ENCODE assay signal across 25 cellular contexts in the genomic region with DNA sequence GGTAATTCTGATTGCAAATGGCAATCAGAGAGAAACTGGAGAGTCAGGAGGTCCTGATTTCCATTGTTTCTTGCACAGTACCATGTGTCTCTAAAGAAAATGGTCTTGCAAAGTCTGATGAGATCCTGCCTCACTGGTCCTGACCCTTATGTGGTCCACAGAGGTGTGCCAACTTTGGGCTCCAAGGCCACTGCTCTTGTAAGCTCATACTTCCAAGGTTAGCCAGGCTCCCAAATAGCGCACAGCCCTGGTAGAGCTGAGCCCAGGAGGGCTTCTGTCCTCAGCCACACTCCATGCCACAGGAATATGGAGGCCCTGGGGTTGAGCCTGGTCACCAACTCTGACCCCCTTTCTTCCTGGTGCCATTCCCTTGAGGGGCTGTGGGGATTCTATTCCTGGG.
"Had no signal": no experiment of that assay in that cellular context is flagged by ENCODE, and none has a peak within 500 bp of the region (broad histone marks: within the 10 kb centered on the region; RNA-seq: fewer than 3 reads in every experiment).

No MANE protein-coding gene starts in this region.

- ATAC-seq: gastrocnemius medialis; left lobe of liver; psoas muscle; stimulated activated memory B cell treated with anti-CD40 and anti-IgM and Interleukin-4, amounts not matched to agents 10 μg/mL and 1 μg/mL and 100 μg/mL, for 72 hours; stimulated activated naive CD8-positive, alpha-beta T cell treated with anti-CD3 and anti-CD28 coated beads, Interleukin-15, Interleukin-2, amounts not matched to agents 100 U/mL and 50 U/mL, for 24 hours had no signal

- H3K4me1 ChIP-seq: colonic mucosa, psoas muscle had no signal

- H3K27me3 ChIP-seq: colonic mucosa, gastrocnemius medialis, ovary, sigmoid colon, transverse colon had no signal

- DNase-seq: colonic mucosa; effector CD8-positive, alpha-beta T cell; erythroblast; foreskin fibroblast; gastrocnemius medialis; head of caudate nucleus; kidney; mucosa of descending colon; naive B cell; nephron progenitor cell; occipital lobe; ovary; psoas muscle; sigmoid colon; spleen; stimulated activated CD4-positive, alpha-beta T cell treated with anti-CD3 and anti-CD28 coated beads, Interleukin-4, amount 100 ng/mL, for 4 hours; stimulated activated naive CD8-positive, alpha-beta T cell treated with anti-CD3 and anti-CD28 coated beads, Interleukin-15, Interleukin-2, amounts not matched to agents 100 U/mL and 50 U/mL, for 24 hours; transverse colon had no signal

- H3K4me3 ChIP-seq: colonic mucosa, gastrocnemius medialis, lung, mucosa of descending colon, ovary, psoas muscle, sigmoid colon, spleen, transverse colon had no signal

- H3K27ac Mint-ChIP-seq: dendritic cell treated with granulocyte-macrophage colony-stimulating factor and Interleukin-4, amounts not matched to agents 40 ng/mL and 50 ng/mL, for 4 days; memory B cell; naive B cell; nephron progenitor cell; stimulated activated memory B cell treated with anti-CD40 and anti-IgM and Interleukin-4, amounts not matched to agents 10 μg/mL and 1 μg/mL and 100 μg/mL, for 72 hours had no signal

- H3K36me3 ChIP-seq: colonic mucosa, gastrocnemius medialis, ovary, sigmoid colon, spleen, transverse colon had no signal

- H3K36me3 Mint-ChIP-seq: memory B cell; mesothelial cell of epicardium; naive B cell; stimulated activated memory B cell treated with anti-CD40 and anti-IgM and Interleukin-4, amounts not matched to agents 10 μg/mL and 1 μg/mL and 100 μg/mL, for 72 hours had no signal

- H3K9me3 Mint-ChIP-seq: central memory CD8-positive, alpha-beta T cell; dendritic cell treated with granulocyte-macrophage colony-stimulating factor and Interleukin-4, amounts not matched to agents 40 ng/mL and 50 ng/mL, for 4 days; mesothelial cell of epicardium; nephron progenitor cell had no signal

- H3K9me3 ChIP-seq: colonic mucosa, gastrocnemius medialis, mucosa of descending colon, ovary, psoas muscle, sigmoid colon, spleen, transverse colon had no signal

- H3K27ac ChIP-seq: colonic mucosa, gastrocnemius medialis, ovary, psoas muscle, transverse colon had no signal

- H3K4me1 Mint-ChIP-seq: central memory CD8-positive, alpha-beta T cell; naive B cell had no signal

- H3K4me3 Mint-ChIP-seq: central memory CD8-positive, alpha-beta T cell; dendritic cell treated with granulocyte-macrophage colony-stimulating factor and Interleukin-4, amounts not matched to agents 40 ng/mL and 50 ng/mL, for 4 days; memory B cell; mesothelial cell of epicardium; naive B cell; nephron progenitor cell; stimulated activated memory B cell treated with anti-CD40 and anti-IgM and Interleukin-4, amounts not matched to agents 10 μg/mL and 1 μg/mL and 100 μg/mL, for 72 hours had no signal
